2 cellular contexts compared by ENCODE assay signal in genomic region chr7:98555403-98555802, GRCh38.
TF ChIP-seq lines count a peak whose summit lies in the region.

No MANE protein-coding gene starts in this region.

TF ChIP-seq in A549, 52 proteins besides CTCF, POLR2A, EP300 and RAD21 (continued from another document):
- TF ChIP-seq, protein P1, sequence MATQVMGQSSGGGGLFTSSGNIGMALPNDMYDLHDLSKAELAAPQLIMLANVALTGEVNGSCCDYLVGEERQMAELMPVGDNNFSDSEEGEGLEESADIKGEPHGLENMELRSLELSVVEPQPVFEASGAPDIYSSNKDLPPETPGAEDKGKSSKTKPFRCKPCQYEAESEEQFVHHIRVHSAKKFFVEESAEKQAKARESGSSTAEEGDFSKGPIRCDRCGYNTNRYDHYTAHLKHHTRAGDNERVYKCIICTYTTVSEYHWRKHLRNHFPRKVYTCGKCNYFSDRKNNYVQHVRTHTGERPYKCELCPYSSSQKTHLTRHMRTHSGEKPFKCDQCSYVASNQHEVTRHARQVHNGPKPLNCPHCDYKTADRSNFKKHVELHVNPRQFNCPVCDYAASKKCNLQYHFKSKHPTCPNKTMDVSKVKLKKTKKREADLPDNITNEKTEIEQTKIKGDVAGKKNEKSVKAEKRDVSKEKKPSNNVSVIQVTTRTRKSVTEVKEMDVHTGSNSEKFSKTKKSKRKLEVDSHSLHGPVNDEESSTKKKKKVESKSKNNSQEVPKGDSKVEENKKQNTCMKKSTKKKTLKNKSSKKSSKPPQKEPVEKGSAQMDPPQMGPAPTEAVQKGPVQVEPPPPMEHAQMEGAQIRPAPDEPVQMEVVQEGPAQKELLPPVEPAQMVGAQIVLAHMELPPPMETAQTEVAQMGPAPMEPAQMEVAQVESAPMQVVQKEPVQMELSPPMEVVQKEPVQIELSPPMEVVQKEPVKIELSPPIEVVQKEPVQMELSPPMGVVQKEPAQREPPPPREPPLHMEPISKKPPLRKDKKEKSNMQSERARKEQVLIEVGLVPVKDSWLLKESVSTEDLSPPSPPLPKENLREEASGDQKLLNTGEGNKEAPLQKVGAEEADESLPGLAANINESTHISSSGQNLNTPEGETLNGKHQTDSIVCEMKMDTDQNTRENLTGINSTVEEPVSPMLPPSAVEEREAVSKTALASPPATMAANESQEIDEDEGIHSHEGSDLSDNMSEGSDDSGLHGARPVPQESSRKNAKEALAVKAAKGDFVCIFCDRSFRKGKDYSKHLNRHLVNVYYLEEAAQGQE (IDR thresholded peaks at IDR 0.05), result no peak
- TF ChIP-seq HOXB13 (CRISPR knock-in tag; IDR thresholded peaks at IDR 0.05; ENCODE audit: low read depth) (no peak), POLR2AphosphoS2 (conservative IDR thresholded peaks at IDR 0.05; ENCODE audit: low read length) (no peak)

TF ChIP-seq in SK-N-SH, 30 proteins besides CTCF, POLR2A, EP300 and RAD21 (continued from another document):
- TF ChIP-seq, protein P2, sequence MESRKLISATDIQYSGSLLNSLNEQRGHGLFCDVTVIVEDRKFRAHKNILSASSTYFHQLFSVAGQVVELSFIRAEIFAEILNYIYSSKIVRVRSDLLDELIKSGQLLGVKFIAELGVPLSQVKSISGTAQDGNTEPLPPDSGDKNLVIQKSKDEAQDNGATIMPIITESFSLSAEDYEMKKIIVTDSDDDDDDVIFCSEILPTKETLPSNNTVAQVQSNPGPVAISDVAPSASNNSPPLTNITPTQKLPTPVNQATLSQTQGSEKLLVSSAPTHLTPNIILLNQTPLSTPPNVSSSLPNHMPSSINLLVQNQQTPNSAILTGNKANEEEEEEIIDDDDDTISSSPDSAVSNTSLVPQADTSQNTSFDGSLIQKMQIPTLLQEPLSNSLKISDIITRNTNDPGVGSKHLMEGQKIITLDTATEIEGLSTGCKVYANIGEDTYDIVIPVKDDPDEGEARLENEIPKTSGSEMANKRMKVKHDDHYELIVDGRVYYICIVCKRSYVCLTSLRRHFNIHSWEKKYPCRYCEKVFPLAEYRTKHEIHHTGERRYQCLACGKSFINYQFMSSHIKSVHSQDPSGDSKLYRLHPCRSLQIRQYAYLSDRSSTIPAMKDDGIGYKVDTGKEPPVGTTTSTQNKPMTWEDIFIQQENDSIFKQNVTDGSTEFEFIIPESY (IDR thresholded peaks at IDR 0.05; ENCODE audit: borderline replicate concordance, low read depth), result no peak
- TF ChIP-seq FOXJ3 (CRISPR knock-in tag; IDR thresholded peaks at IDR 0.05) (no peak), NFIC (IDR thresholded peaks at IDR 0.05; ENCODE audit: borderline replicate concordance) (no peak)
